In genomic region chr6:79079425-79080130, GRCh38 we compare ENCODE assay signal across 8 cellular contexts. TPM values are rescaled to one million over a fixed set of nuclear protein-coding genes. Genes with fewer than 3 reads are reported as not detected.
DNase-seq lines count a peak whose midpoint lies in the region; ATAC-seq and TF ChIP-seq lines count a peak whose summit lies in the region.

No MANE protein-coding gene starts in this region.

- H3K36me3 ChIP-seq in hepatocyte (replicated peaks; ENCODE audit: insufficient read depth, low read depth) (no peaks in the 10 kb centered on the region), stomach (no peaks in the 10 kb centered on the region)

- POLR2A ChIA-PET in activated CD4-positive, alpha-beta memory T cell treated with anti-CD3 and anti-CD28 coated beads for 36 hours (lab: Charles Lee) = no interaction called here

- TF ChIP-seq EP300 in stomach (IDR thresholded peaks at IDR 0.05) = no peak

- H3K4me1 ChIP-seq in hepatocyte (ENCODE audit: insufficient read depth) (peaks cover 13% of the 10 kb centered on the region), stomach (peaks cover 0 to 41% (median 20%) of the 10 kb centered on the region in 4 donors)

- peak overlapping the region; percentile 79 for H3K4me2 ChIP-seq in hepatocyte

- peak overlapping the region; percentile 97 for H3K27ac Mint-ChIP-seq in activated CD4-positive, alpha-beta memory T cell treated with anti-CD3 and anti-CD28 coated beads for 36 hours

- ATAC-seq in GM21390 (IDR thresholded peaks at IDR 0.05; ENCODE audit: unreplicated experiment) (no peak), HG02610 (IDR thresholded peaks at IDR 0.05; ENCODE audit: unreplicated experiment) (no peak)

- H3K4me3 Mint-ChIP-seq in activated CD4-positive, alpha-beta memory T cell treated with anti-CD3 and anti-CD28 coated beads for 36 hours = peak overlapping the region; percentile 91

- no peaks in the 10 kb centered on the region for H3K9me2 ChIP-seq in hepatocyte (replicated peaks; ENCODE audit: insufficient read depth)

- DNase-seq in ACHN (peak; percentile 33), H4 (ENCODE audit: low spot score) (peak; percentile 16), hepatocyte (ENCODE audit: low spot score) (peak; percentile 7), stomach (no peak), NCI-H187 treated with DMSO at 0.1 percent for 48 hours (lab: John Stamatoyannopoulos, UW) (no peak)
- DNase-seq in activated CD4-positive, alpha-beta memory T cell treated with anti-CD3 and anti-CD28 coated beads for 36 hours = no peak

- 8% methylated on average over 6 of the region's 6 CpGs for WGBS in hepatocyte (ENCODE audit: low lambda C conversion rate, missing lambda C conversion rate)
- 20 to 27% (median 24%) methylated on average over 6 of the region's 6 CpGs for WGBS in stomach, 5 donors

- H3K4me3 ChIP-seq in hepatocyte (peak overlapping the region; percentile 90), stomach (peak overlapping the region; percentile 80 to 90 (median 86))

- intact Hi-C loops in activated CD4-positive, alpha-beta memory T cell treated with anti-CD3 and anti-CD28 coated beads for 36 hours (cut with micrococcal nuclease) = loop anchor here (5.0 kb wide), 2 partner anchors 593 to 923 kb away; partner anchors contain the start of gene TTK
- intact Hi-C loops in stomach (cut with DNase I; ENCODE audit: low total_unique reads) = no loop called here

- peak overlapping the region; percentile 77 for H2AFZ ChIP-seq in hepatocyte

- H3K36me3 Mint-ChIP-seq in activated CD4-positive, alpha-beta memory T cell treated with anti-CD3 and anti-CD28 coated beads for 36 hours = peaks cover 17% of the 10 kb centered on the region

- H3K9me3 ChIP-seq in hepatocyte (ENCODE audit: low read depth) = no peaks in the 10 kb centered on the region
- no peaks in the 10 kb centered on the region for H3K9me3 ChIP-seq in stomach

- no peaks in the 10 kb centered on the region for H3K9me3 Mint-ChIP-seq in activated CD4-positive, alpha-beta memory T cell treated with anti-CD3 and anti-CD28 coated beads for 36 hours

- H3K27me3 ChIP-seq in hepatocyte (no peaks in the 10 kb centered on the region), stomach (no peaks in the 10 kb centered on the region)

- H3K27ac ChIP-seq in hepatocyte = peak overlapping the region; percentile 100
- H3K27ac ChIP-seq in stomach = peak overlapping the region in 3 of 5 donors; percentile 99

- CTCF ChIA-PET in activated CD4-positive, alpha-beta memory T cell treated with anti-CD3 and anti-CD28 coated beads for 36 hours (lab: Charles Lee) = no interaction called here

- peaks cover 6% of the 10 kb centered on the region for H3K27me3 Mint-ChIP-seq in activated CD4-positive, alpha-beta memory T cell treated with anti-CD3 and anti-CD28 coated beads for 36 hours

- no peak for TF ChIP-seq POLR2A in stomach (IDR thresholded peaks at IDR 0.05)

- in situ Hi-C loops in ACHN (cut with HindIII; ENCODE audit: low pct_ligation_motif_present, low pct_unique_long_range_greater_than_20kb, low sequenced_read_pairs) = no loop called here

- peaks cover 22% of the 10 kb centered on the region for H3K79me2 ChIP-seq in hepatocyte

- TF ChIP-seq CTCF in hepatocyte (IDR thresholded peaks at IDR 0.05; ENCODE audit: poor library complexity) = no peak
- TF ChIP-seq CTCF in stomach (IDR thresholded peaks at IDR 0.05) = no peak

- peaks cover 26% of the 10 kb centered on the region for H3K4me1 Mint-ChIP-seq in activated CD4-positive, alpha-beta memory T cell treated with anti-CD3 and anti-CD28 coated beads for 36 hours (ENCODE audit: low read depth)

- H4K20me1 ChIP-seq in hepatocyte (ENCODE audit: insufficient read depth, poor library complexity, severe bottlenecking) = peaks cover 10% of the 10 kb centered on the region

RNA-seq across cellular contexts. Expression of gene PHIP, which starts 1.5 kb away (rescaled TPM):
- 10.9 and 14.2 TPM in 2 replicates for total RNA-seq in H4 (2014; rRNA removed; shearing (Covaris generic))
- total RNA-seq in activated CD4-positive, alpha-beta memory T cell treated with anti-CD3 and anti-CD28 coated beads for 36 hours = 10 to 100 TPM; 25.5 to 27.9 TPM
- total RNA-seq in hepatocyte = 38.0 and 44.4 TPM in 2 replicates
- polyA plus RNA-seq in hepatocyte = 15.2 and 17.3 TPM in 2 replicates
- total RNA-seq in stomach = 10 to 100 TPM; 18.2 to 70.7 (median 29.0) TPM
- 10 to 100 TPM in 1 of 3 donors, 1 to 10 TPM in 2; 3.2 to 11.0 (median 7.5) TPM for polyA plus RNA-seq in stomach

Comparison
In these comparisons a context has a peak if more than half of its experiments do, and no peak if none do; other contexts are left out.
1. DNase-seq: peak in ACHN (single experiment), H4 (single experiment) and hepatocyte (single experiment); none in activated CD4-positive, alpha-beta memory T cell treated with anti-CD3 and anti-CD28 coated beads for 36 hours (single experiment), stomach (single experiment) and NCI-H187 treated with DMSO at 0.1 percent for 48 hours (single experiment).